In genomic region chr7:108384721-108385483, GRCh38 we compare ENCODE assay signal across 11 cellular contexts.
DNase-seq lines count a peak whose midpoint lies in the region; ATAC-seq and TF ChIP-seq lines count a peak whose summit lies in the region.
"Had no signal": no experiment of that assay in that cellular context is flagged by ENCODE, and none has a peak within 500 bp of the region (broad histone marks: within the 10 kb centered on the region; RNA-seq: fewer than 3 reads in every experiment).

No MANE protein-coding gene starts in this region.

- H3K9me3 Mint-ChIP-seq in activated CD4-positive, alpha-beta T cell treated with anti-CD3 and anti-CD28 coated beads for 36 hours (ENCODE audit: low read depth) = no peaks in the 10 kb centered on the region
- no peaks in the 10 kb centered on the region for H3K9me3 Mint-ChIP-seq in activated B cell treated with CpG ODN at 0.5 μM for 24 hours
- H3K9me3 Mint-ChIP-seq in stimulated activated memory B cell treated with anti-CD40 and anti-IgM and Interleukin-4, amounts not matched to agents 10 μg/mL and 1 μg/mL and 100 μg/mL, for 72 hours = no peaks in the 10 kb centered on the region
- H3K9me3 Mint-ChIP-seq in naive thymus-derived CD4-positive, alpha-beta T cell = peaks cover 0 to 7% (median 0%) of the 10 kb centered on the region in 11 donors
- H3K9me3 Mint-ChIP-seq: activated naive CD4-positive, alpha-beta T cell treated with anti-CD3 and anti-CD28 coated beads, Interleukin-2, amount 50 U/mL, for 24 hours; T-cell had no signal

- ATAC-seq in activated CD4-positive, alpha-beta T cell treated with anti-CD3 and anti-CD28 coated beads for 36 hours = peak; percentile 81
- peak; percentile 71 for ATAC-seq in HG02973 (IDR thresholded peaks at IDR 0.05; ENCODE audit: unreplicated experiment)
- ATAC-seq in activated B cell treated with CpG ODN at 0.5 μM for 24 hours (ENCODE audit: low read depth) = peak; percentile 65
- ATAC-seq in stimulated activated memory B cell treated with anti-CD40 and anti-IgM and Interleukin-4, amounts not matched to agents 10 μg/mL and 1 μg/mL and 100 μg/mL, for 72 hours = peak; percentile 63
- no peak for ATAC-seq in naive thymus-derived CD4-positive, alpha-beta T cell
- no peak for ATAC-seq in omental fat pad (ENCODE audit: low FRiP score)
- ATAC-seq: T-cell had no signal

- H3K4me1 Mint-ChIP-seq in activated CD4-positive, alpha-beta T cell treated with anti-CD3 and anti-CD28 coated beads for 36 hours = no peaks in the 10 kb centered on the region
- H3K4me1 Mint-ChIP-seq in activated B cell treated with CpG ODN at 0.5 μM for 24 hours = peaks cover 14% of the 10 kb centered on the region
- H3K4me1 Mint-ChIP-seq in stimulated activated memory B cell treated with anti-CD40 and anti-IgM and Interleukin-4, amounts not matched to agents 10 μg/mL and 1 μg/mL and 100 μg/mL, for 72 hours = peaks cover 17% of the 10 kb centered on the region
- H3K4me1 Mint-ChIP-seq in naive thymus-derived CD4-positive, alpha-beta T cell = peaks cover 0 to 6% (median 0%) of the 10 kb centered on the region in 7 donors
- H3K4me1 Mint-ChIP-seq: activated naive CD4-positive, alpha-beta T cell treated with anti-CD3 and anti-CD28 coated beads, Interleukin-2, amount 50 U/mL, for 24 hours; nephron; T-cell had no signal

- intact Hi-C loops in activated CD4-positive, alpha-beta T cell treated with anti-CD3 and anti-CD28 coated beads for 36 hours (cut with DNase I, micrococcal nuclease) = loop anchor here in 1 of 2 experiments (2.0 kb wide), 1 partner anchor 112 kb away; no protein-coding TSS in a partner anchor
- intact Hi-C loops in activated B cell treated with CpG ODN at 0.5 μM for 24 hours (cut with micrococcal nuclease) = loop anchor here (1.0 to 10.0 kb wide), 3 partner anchors 75 to 200 kb away; no protein-coding TSS in a partner anchor
- intact Hi-C loops in naive thymus-derived CD4-positive, alpha-beta T cell (cut with micrococcal nuclease) = no loop called here

- H3K27me3 Mint-ChIP-seq in activated CD4-positive, alpha-beta T cell treated with anti-CD3 and anti-CD28 coated beads for 36 hours = peaks cover 4% of the 10 kb centered on the region
- peaks cover 3% of the 10 kb centered on the region for H3K27me3 Mint-ChIP-seq in activated B cell treated with CpG ODN at 0.5 μM for 24 hours
- no peaks in the 10 kb centered on the region for H3K27me3 Mint-ChIP-seq in stimulated activated memory B cell treated with anti-CD40 and anti-IgM and Interleukin-4, amounts not matched to agents 10 μg/mL and 1 μg/mL and 100 μg/mL, for 72 hours
- peaks cover 0 to 14% (median 6%) of the 10 kb centered on the region in 5 donors for H3K27me3 Mint-ChIP-seq in naive thymus-derived CD4-positive, alpha-beta T cell

- H3K36me3 ChIP-seq in naive thymus-derived CD4-positive, alpha-beta T cell (ENCODE audit: control insufficient read depth in 2 of 3, insufficient read depth in 3 of 3, low read length in 3 of 3) = no peaks in the 10 kb centered on the region

- H3K9me3 ChIP-seq in naive thymus-derived CD4-positive, alpha-beta T cell (ENCODE audit: control insufficient read depth in 2 of 3, low read length in 3 of 3) = no peaks in the 10 kb centered on the region

- DNase-seq in activated CD4-positive, alpha-beta T cell treated with anti-CD3 and anti-CD28 coated beads for 36 hours = no peak
- DNase-seq in activated CD4-positive, alpha-beta T cell treated with anti-CD3 and anti-CD28 coated beads, Interleukin-2, amount 50 U/mL, for 1 hour = no peak
- DNase-seq in activated B cell treated with CpG ODN at 0.5 μM for 24 hours (no peak), epidermal melanocyte (ENCODE audit: insufficient read length, low spot score) (no peak), omental fat pad (ENCODE audit: low spot score) (no peak)
- no peak for DNase-seq in naive thymus-derived CD4-positive, alpha-beta T cell
- DNase-seq: T-cell had no signal

- no peak overlapping the region for H3K4me3 ChIP-seq in naive thymus-derived CD4-positive, alpha-beta T cell (ENCODE audit: low read length)

- CTCF ChIA-PET in activated CD4-positive, alpha-beta T cell treated with anti-CD3 and anti-CD28 coated beads for 36 hours (lab: Charles Lee) = interaction anchor here (0.6 to 1.4 kb wide), 3 partner anchors 24 to 227 kb away, joined by 3 to 4 read pairs (median 3); no protein-coding TSS in a partner anchor
- CTCF ChIA-PET in activated B cell treated with CpG ODN at 0.5 μM for 24 hours (lab: Charles Lee) = interaction anchor here (0.7 to 2.2 kb wide), 5 partner anchors 10 to 112 kb away, joined by 3 to 5 read pairs (median 4); no protein-coding TSS in a partner anchor
- CTCF ChIA-PET in naive thymus-derived CD4-positive, alpha-beta T cell (lab: Charles Lee) = no interaction called here

- TF ChIP-seq CTCF in activated B cell treated with CpG ODN at 0.5 μM for 24 hours (IDR thresholded peaks at IDR 0.05) (no peak), omental fat pad (IDR thresholded peaks at IDR 0.05) (no peak)

- no peak overlapping the region for H3K4me3 Mint-ChIP-seq in activated CD4-positive, alpha-beta T cell treated with anti-CD3 and anti-CD28 coated beads for 36 hours
- H3K4me3 Mint-ChIP-seq in activated B cell treated with CpG ODN at 0.5 μM for 24 hours = no peak overlapping the region
- H3K4me3 Mint-ChIP-seq in stimulated activated memory B cell treated with anti-CD40 and anti-IgM and Interleukin-4, amounts not matched to agents 10 μg/mL and 1 μg/mL and 100 μg/mL, for 72 hours = no peak overlapping the region
- no peak overlapping the region for H3K4me3 Mint-ChIP-seq in naive thymus-derived CD4-positive, alpha-beta T cell
- H3K4me3 Mint-ChIP-seq: activated naive CD4-positive, alpha-beta T cell treated with anti-CD3 and anti-CD28 coated beads, Interleukin-2, amount 50 U/mL, for 24 hours; nephron; T-cell had no signal

- no peaks in the 10 kb centered on the region for H3K27me3 ChIP-seq in naive thymus-derived CD4-positive, alpha-beta T cell (ENCODE audit: control insufficient read depth in 2 of 2, insufficient read depth in 2 of 2, low read length in 2 of 2)

- no peaks in the 10 kb centered on the region for H3K36me3 Mint-ChIP-seq in activated CD4-positive, alpha-beta T cell treated with anti-CD3 and anti-CD28 coated beads for 36 hours (ENCODE audit: low read depth)
- no peaks in the 10 kb centered on the region for H3K36me3 Mint-ChIP-seq in activated B cell treated with CpG ODN at 0.5 μM for 24 hours (ENCODE audit: low read depth)
- H3K36me3 Mint-ChIP-seq in stimulated activated memory B cell treated with anti-CD40 and anti-IgM and Interleukin-4, amounts not matched to agents 10 μg/mL and 1 μg/mL and 100 μg/mL, for 72 hours = no peaks in the 10 kb centered on the region
- H3K36me3 Mint-ChIP-seq in naive thymus-derived CD4-positive, alpha-beta T cell = no peaks in the 10 kb centered on the region
- H3K36me3 Mint-ChIP-seq: activated naive CD4-positive, alpha-beta T cell treated with anti-CD3 and anti-CD28 coated beads, Interleukin-2, amount 50 U/mL, for 24 hours; T-cell had no signal

- H3K27ac ChIP-seq in naive thymus-derived CD4-positive, alpha-beta T cell (ENCODE audit: low read depth, low read length) = no peak overlapping the region

- POLR2A ChIA-PET in activated CD4-positive, alpha-beta T cell treated with anti-CD3 and anti-CD28 coated beads for 36 hours (lab: Charles Lee) = no interaction called here
- POLR2A ChIA-PET in activated B cell treated with CpG ODN at 0.5 μM for 24 hours (lab: Charles Lee) = no interaction called here
- POLR2A ChIA-PET in naive thymus-derived CD4-positive, alpha-beta T cell (lab: Charles Lee) = interaction anchor here (0.7 kb wide), 1 partner anchor 49 kb away, joined by 3 read pairs; no protein-coding TSS in a partner anchor

- H3K4me1 ChIP-seq in naive thymus-derived CD4-positive, alpha-beta T cell (ENCODE audit: control insufficient read depth in 2 of 2, insufficient read depth in 2 of 2, low read length in 2 of 2) = no peaks in the 10 kb centered on the region

- no peak overlapping the region for H3K27ac Mint-ChIP-seq in activated CD4-positive, alpha-beta T cell treated with anti-CD3 and anti-CD28 coated beads for 36 hours
- no peak overlapping the region for H3K27ac Mint-ChIP-seq in activated B cell treated with CpG ODN at 0.5 μM for 24 hours
- H3K27ac Mint-ChIP-seq in stimulated activated memory B cell treated with anti-CD40 and anti-IgM and Interleukin-4, amounts not matched to agents 10 μg/mL and 1 μg/mL and 100 μg/mL, for 72 hours = peak overlapping the region; percentile 14
- no peak overlapping the region for H3K27ac Mint-ChIP-seq in naive thymus-derived CD4-positive, alpha-beta T cell
- H3K27ac Mint-ChIP-seq: activated naive CD4-positive, alpha-beta T cell treated with anti-CD3 and anti-CD28 coated beads, Interleukin-2, amount 50 U/mL, for 24 hours; nephron; T-cell had no signal

Comparison
In these comparisons a context has a peak if more than half of its experiments do, and no peak if none do; other contexts are left out.
1. ATAC-seq: peak in activated CD4-positive, alpha-beta T cell treated with anti-CD3 and anti-CD28 coated beads for 36 hours (single experiment), HG02973 (single experiment), activated B cell treated with CpG ODN at 0.5 μM for 24 hours (single experiment) and stimulated activated memory B cell treated with anti-CD40 and anti-IgM and Interleukin-4, amounts not matched to agents 10 μg/mL and 1 μg/mL and 100 μg/mL, for 72 hours (single experiment); none in naive thymus-derived CD4-positive, alpha-beta T cell (single experiment) and omental fat pad (single experiment).